In genomic region chr11:2096919-2097301, GRCh38 we compare ENCODE assay signal across 12 cellular contexts. TPM values are rescaled to one million over a fixed set of nuclear protein-coding genes. Genes with fewer than 3 reads are reported as not detected.
A peak's percentile ranks its signal among the peaks of the same experiment; 100 is the strongest.
DNase-seq lines count a peak whose midpoint lies in the region; ATAC-seq and TF ChIP-seq lines count a peak whose summit lies in the region.
"Had no signal": no experiment of that assay in that cellular context is flagged by ENCODE, and none has a peak within 500 bp of the region (broad histone marks: within the 10 kb centered on the region; RNA-seq: fewer than 3 reads in every experiment).

No MANE protein-coding gene starts in this region.

- H3K27ac Mint-ChIP-seq in nephron progenitor cell: peak overlapping the region; percentile 55
- no peak overlapping the region for H3K27ac Mint-ChIP-seq in activated naive CD8-positive, alpha-beta T cell treated with anti-CD3 and anti-CD28 coated beads for 36 hours

- H3K4me1 ChIP-seq in fibroblast of lung (ENCODE audit: control insufficient read depth, extremely low read depth, insufficient read depth, low read length) (peaks cover 12% of the 10 kb centered on the region), upper lobe of left lung (peaks cover 40 to 63% (median 47%) of the 10 kb centered on the region in 4 donors)

- H3K9me3 ChIP-seq in fibroblast of lung (ENCODE audit: control insufficient read depth, insufficient read depth, low read depth, low read length) (no peaks in the 10 kb centered on the region), upper lobe of left lung (no peaks in the 10 kb centered on the region)

- H3K9me3 Mint-ChIP-seq in nephron progenitor cell: peaks cover 4% of the 10 kb centered on the region
- H3K9me3 Mint-ChIP-seq in activated naive CD8-positive, alpha-beta T cell treated with anti-CD3 and anti-CD28 coated beads for 36 hours: no peaks in the 10 kb centered on the region

- H3K4me3 ChIP-seq in fibroblast of lung (replicated peaks in 1 of 4; ENCODE audit: control extremely low read depth in 1 of 4, insufficient read depth in 1 of 4, low read depth in 3 of 4, low read length in 4 of 4): no peak overlapping the region
- H3K4me3 ChIP-seq in upper lobe of left lung: no peak overlapping the region

- H3K4me2 ChIP-seq in fibroblast of lung (ENCODE audit: extremely low read depth, insufficient read depth, low read length): peak overlapping the region; percentile 71

- no peak for TF ChIP-seq POLR2A in upper lobe of left lung (IDR thresholded peaks at IDR 0.05)

- peak overlapping the region; percentile 67 for H2AFZ ChIP-seq in fibroblast of lung (ENCODE audit: low read length)

- no peak overlapping the region for H3K4me3 Mint-ChIP-seq in nephron progenitor cell
- H3K4me3 Mint-ChIP-seq in activated naive CD8-positive, alpha-beta T cell treated with anti-CD3 and anti-CD28 coated beads for 36 hours: no peak overlapping the region

- no peaks in the 10 kb centered on the region for H4K20me1 ChIP-seq in fibroblast of lung (ENCODE audit: control insufficient read depth, extremely low read depth, insufficient read depth, low read length)

- H3K79me2 ChIP-seq in fibroblast of lung (ENCODE audit: control insufficient read depth, insufficient read depth, low read length): no peaks in the 10 kb centered on the region

- DNase-seq in activated effector memory CD4-positive, alpha-beta T cell treated with anti-CD3 and anti-CD28 coated beads, Interleukin-2, amount 50 U/mL, for 16 hours: peak; percentile 53
- DNase-seq in activated effector memory CD4-positive, alpha-beta T cell treated with Interleukin-2 at 50 U/mL for 16 hours: no peak
- DNase-seq in fibroblast of lung (ENCODE audit: low read depth in 2 of 2): no peak
- no peak for DNase-seq in nephron progenitor cell
- peak in 1 of 2 donors; percentile 77 for DNase-seq in upper lobe of left lung
- no peak for DNase-seq in activated naive CD8-positive, alpha-beta T cell treated with anti-CD3 and anti-CD28 coated beads for 36 hours
- DNase-seq in NCI-H2029 treated with DMSO at 0.1 percent for 48 hours (lab: John Stamatoyannopoulos, UW): no peak
- DNase-seq: DND-41; NCI-H1417; NK-92 treated with Interleukin-12 subunit alpha and Interleukin-12 subunit beta, amount 100 ng/mL, for 24 hours had no signal

- 50 to 56% methylated on average over 11 to 13 of the region's 17 CpGs for WGBS in upper lobe of left lung, 2 donors

- ATAC-seq in upper lobe of left lung (ENCODE audit: low FRiP score in 2 of 2) (peak in 1 of 2 donors; percentile 30), GM19463 (IDR thresholded peaks at IDR 0.05; ENCODE audit: unreplicated experiment) (no peak)

- H3K9ac ChIP-seq in fibroblast of lung (ENCODE audit: insufficient read depth, low read length): peak overlapping the region; percentile 46

- H3K36me3 ChIP-seq in fibroblast of lung (ENCODE audit: control insufficient read depth, insufficient read depth, low read length) (no peaks in the 10 kb centered on the region), upper lobe of left lung (no peaks in the 10 kb centered on the region)

- peaks cover 30% of the 10 kb centered on the region for H3K4me1 Mint-ChIP-seq in nephron progenitor cell
- H3K4me1 Mint-ChIP-seq in activated naive CD8-positive, alpha-beta T cell treated with anti-CD3 and anti-CD28 coated beads for 36 hours: peaks cover 9% of the 10 kb centered on the region

- peak overlapping the region; percentile 61 for H3K27ac ChIP-seq in fibroblast of lung (ENCODE audit: insufficient read depth, low read length)
- peak overlapping the region in 3 of 4 donors; percentile 28 to 86 (median 71) for H3K27ac ChIP-seq in upper lobe of left lung

- no peaks in the 10 kb centered on the region for H3K27me3 ChIP-seq in fibroblast of lung (ENCODE audit: control insufficient read depth, insufficient read depth, low read length)
- H3K27me3 ChIP-seq in upper lobe of left lung: no peaks in the 10 kb centered on the region

- H3K27me3 Mint-ChIP-seq in nephron progenitor cell (ENCODE audit: low read depth, poor library complexity): peaks cover 13% of the 10 kb centered on the region
- H3K27me3 Mint-ChIP-seq in activated naive CD8-positive, alpha-beta T cell treated with anti-CD3 and anti-CD28 coated beads for 36 hours: peaks cover 15% of the 10 kb centered on the region

- no peak for TF ChIP-seq EP300 in upper lobe of left lung (IDR thresholded peaks at IDR 0.05)

- no peak for TF ChIP-seq CTCF in fibroblast of lung (conservative IDR thresholded peaks at IDR 0.05 in 1 of 2, IDR thresholded peaks at IDR 0.05 in 1 of 2; ENCODE audit: low read depth in 1 of 2, low read length in 2 of 2)
- no peak for TF ChIP-seq CTCF in nephron progenitor cell (IDR thresholded peaks at IDR 0.05)
- TF ChIP-seq CTCF in upper lobe of left lung (IDR thresholded peaks at IDR 0.05): no peak

- H3K36me3 Mint-ChIP-seq in nephron progenitor cell (ENCODE audit: low read depth): no peaks in the 10 kb centered on the region
- no peaks in the 10 kb centered on the region for H3K36me3 Mint-ChIP-seq in activated naive CD8-positive, alpha-beta T cell treated with anti-CD3 and anti-CD28 coated beads for 36 hours

RNA-seq across cellular contexts. Expression of gene IGF2, which starts 42.3 kb away (rescaled TPM):
- total RNA-seq in fibroblast of lung: under 0.01 and 0.17 TPM in 2 replicates
- 0.03 and 0.08 TPM in 2 replicates for polyA plus RNA-seq in fibroblast of lung
- polyA plus RNA-seq in fibroblast of lung (2012): 0.13 and 1.1 TPM in 2 replicates
- polyA minus RNA-seq in fibroblast of lung (ENCODE audit: low replicate concordance): 0.11 and 0.55 TPM in 2 replicates
- total RNA-seq in upper lobe of left lung: 10 to 100 TPM in 2 of 6 donors, 1 to 10 TPM in 3, not detected in 1; 7.0 to 24.4 (median 8.4) TPM
- total RNA-seq in activated naive CD8-positive, alpha-beta T cell treated with anti-CD3 and anti-CD28 coated beads for 36 hours: under 1 TPM; 0.06 to 0.08 TPM
- polyA plus RNA-seq: keratinocyte had no signal
